ENCODE assay signal across 8 cellular contexts in the genomic region with DNA sequence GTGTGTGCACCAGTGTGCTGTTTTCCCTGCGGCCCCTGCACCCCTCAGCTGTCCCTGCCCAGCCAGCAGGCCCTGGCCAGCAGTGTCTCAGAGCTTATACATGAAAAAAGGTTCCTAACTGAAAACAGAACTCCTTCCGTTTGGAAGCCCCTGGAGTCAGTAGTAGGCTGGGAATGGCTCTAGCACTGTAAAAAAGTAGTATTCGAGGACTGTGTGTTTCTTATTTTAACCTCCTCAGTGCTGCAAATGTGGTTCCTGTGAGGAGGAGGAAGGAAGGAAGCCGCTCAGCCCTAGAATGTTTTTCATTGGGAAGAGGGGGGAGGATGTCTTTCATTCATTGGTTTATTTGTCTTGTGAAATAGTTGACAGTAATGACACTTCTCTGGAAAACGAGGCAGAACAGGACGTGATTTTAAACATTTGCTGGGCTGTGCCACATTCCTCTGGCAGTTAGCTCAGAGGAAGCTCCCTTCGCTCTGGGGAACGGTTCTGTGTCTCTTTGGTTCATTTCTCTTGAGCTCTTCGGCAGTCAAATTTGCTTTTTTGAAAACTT.
DNase-seq lines count a peak whose midpoint lies in the region; ATAC-seq, FAIRE-seq and TF ChIP-seq lines count a peak whose summit lies in the region.

No MANE protein-coding gene starts in this region.

- H3K27ac Mint-ChIP-seq in memory B cell (peak overlapping the region; percentile 87), type B pancreatic cell (peak overlapping the region; percentile 84)

- no peak for TF ChIP-seq CTCF in type B pancreatic cell (conservative IDR thresholded peaks at IDR 0.05)

- peak overlapping the region; percentile 96 for H3K4me3 ChIP-seq in effector memory CD4-positive, alpha-beta T cell (ENCODE audit: insufficient read depth, low read depth, low read length, poor library complexity, severe bottlenecking)

- no peaks in the 10 kb centered on the region for H3K36me3 ChIP-seq in effector memory CD4-positive, alpha-beta T cell (ENCODE audit: control insufficient read depth, insufficient read depth, low read length)

- peaks cover 13% of the 10 kb centered on the region for H3K4me1 ChIP-seq in effector memory CD4-positive, alpha-beta T cell (ENCODE audit: control insufficient read depth, insufficient read depth, low read length, poor library complexity, severe bottlenecking)

- peak; percentile 79 for DNase-seq in AG08395 (ENCODE audit: low spot score)
- DNase-seq in GM18507 (ENCODE audit: extremely low spot score, insufficient read length, low read depth): no peak
- no peak for DNase-seq in effector memory CD4-positive, alpha-beta T cell
- no peak for DNase-seq in memory B cell (ENCODE audit: low spot score in 2 of 2)
- no peak for DNase-seq in type B pancreatic cell (ENCODE audit: extremely low spot score, unreplicated experiment)
- no peak for DNase-seq in cerebellar nuclear complex (lab: John Stamatoyannopoulos, UW)

- no peaks in the 10 kb centered on the region for H3K27me3 Mint-ChIP-seq in memory B cell
- no peaks in the 10 kb centered on the region for H3K27me3 Mint-ChIP-seq in type B pancreatic cell

- H3K9me3 ChIP-seq in effector memory CD4-positive, alpha-beta T cell (ENCODE audit: control insufficient read depth, low read length): no peaks in the 10 kb centered on the region

- peaks cover 2% of the 10 kb centered on the region for H3K36me3 Mint-ChIP-seq in memory B cell
- H3K36me3 Mint-ChIP-seq in type B pancreatic cell: peaks cover 8% of the 10 kb centered on the region

- ATAC-seq in SK-N-SH treated with all-trans-retinoic acid at 6 μM for 48 hours (peak; percentile 56), memory B cell (ENCODE audit: low read depth) (no peak), GM21528 (IDR thresholded peaks at IDR 0.05; ENCODE audit: low FRiP score, unreplicated experiment) (no peak)

- H3K27ac ChIP-seq in effector memory CD4-positive, alpha-beta T cell (ENCODE audit: insufficient read depth, low read length, poor library complexity, severe bottlenecking): peak overlapping the region; percentile 88

- H3K4me3 Mint-ChIP-seq in memory B cell (peak overlapping the region; percentile 97), type B pancreatic cell (peak overlapping the region; percentile 89)

- no peaks in the 10 kb centered on the region for H3K27me3 ChIP-seq in effector memory CD4-positive, alpha-beta T cell (replicated peaks; ENCODE audit: control insufficient read depth, insufficient read depth, low read length, poor library complexity, severe bottlenecking)

- H3K9me3 Mint-ChIP-seq in memory B cell (no peaks in the 10 kb centered on the region), type B pancreatic cell (no peaks in the 10 kb centered on the region)

- peaks cover 54% of the 10 kb centered on the region for H3K4me1 Mint-ChIP-seq in memory B cell
- H3K4me1 Mint-ChIP-seq in type B pancreatic cell (ENCODE audit: unreplicated experiment): peaks cover 60% of the 10 kb centered on the region

- peak; percentile 33 for FAIRE-seq in GM18507 (lab: Jason Lieb, UNC)

TF ChIP-seq in SK-N-SH treated with all-trans-retinoic acid at 6 μM for 48 hours, 23 proteins besides CTCF, POLR2A, EP300 and RAD21:
- TF ChIP-seq RARB (CRISPR knock-in tag; IDR thresholded peaks at IDR 0.05) (no peak), ZFP3 (CRISPR knock-in tag; IDR thresholded peaks at IDR 0.05) (no peak), ZNF70 (CRISPR knock-in tag; IDR thresholded peaks at IDR 0.05) (no peak), SNAI2 (CRISPR knock-in tag; IDR thresholded peaks at IDR 0.05) (no peak), ZC3H10 (CRISPR knock-in tag; IDR thresholded peaks at IDR 0.05) (no peak), CSDC2 (CRISPR knock-in tag; IDR thresholded peaks at IDR 0.05) (no peak)
- TF ChIP-seq, protein P1, sequence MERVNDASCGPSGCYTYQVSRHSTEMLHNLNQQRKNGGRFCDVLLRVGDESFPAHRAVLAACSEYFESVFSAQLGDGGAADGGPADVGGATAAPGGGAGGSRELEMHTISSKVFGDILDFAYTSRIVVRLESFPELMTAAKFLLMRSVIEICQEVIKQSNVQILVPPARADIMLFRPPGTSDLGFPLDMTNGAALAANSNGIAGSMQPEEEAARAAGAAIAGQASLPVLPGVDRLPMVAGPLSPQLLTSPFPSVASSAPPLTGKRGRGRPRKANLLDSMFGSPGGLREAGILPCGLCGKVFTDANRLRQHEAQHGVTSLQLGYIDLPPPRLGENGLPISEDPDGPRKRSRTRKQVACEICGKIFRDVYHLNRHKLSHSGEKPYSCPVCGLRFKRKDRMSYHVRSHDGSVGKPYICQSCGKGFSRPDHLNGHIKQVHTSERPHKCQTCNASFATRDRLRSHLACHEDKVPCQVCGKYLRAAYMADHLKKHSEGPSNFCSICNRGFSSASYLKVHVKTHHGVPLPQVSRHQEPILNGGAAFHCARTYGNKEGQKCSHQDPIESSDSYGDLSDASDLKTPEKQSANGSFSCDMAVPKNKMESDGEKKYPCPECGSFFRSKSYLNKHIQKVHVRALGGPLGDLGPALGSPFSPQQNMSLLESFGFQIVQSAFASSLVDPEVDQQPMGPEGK (CRISPR knock-in tag; IDR thresholded peaks at IDR 0.05; ENCODE audit: borderline replicate concordance): no peak
TF ChIP-seq in SK-N-SH treated with all-trans-retinoic acid at 6 μM for 48 hours: peak in this region for 0.
